Comparison of ENCODE assay signal across 9 cellular contexts in the genomic region with DNA sequence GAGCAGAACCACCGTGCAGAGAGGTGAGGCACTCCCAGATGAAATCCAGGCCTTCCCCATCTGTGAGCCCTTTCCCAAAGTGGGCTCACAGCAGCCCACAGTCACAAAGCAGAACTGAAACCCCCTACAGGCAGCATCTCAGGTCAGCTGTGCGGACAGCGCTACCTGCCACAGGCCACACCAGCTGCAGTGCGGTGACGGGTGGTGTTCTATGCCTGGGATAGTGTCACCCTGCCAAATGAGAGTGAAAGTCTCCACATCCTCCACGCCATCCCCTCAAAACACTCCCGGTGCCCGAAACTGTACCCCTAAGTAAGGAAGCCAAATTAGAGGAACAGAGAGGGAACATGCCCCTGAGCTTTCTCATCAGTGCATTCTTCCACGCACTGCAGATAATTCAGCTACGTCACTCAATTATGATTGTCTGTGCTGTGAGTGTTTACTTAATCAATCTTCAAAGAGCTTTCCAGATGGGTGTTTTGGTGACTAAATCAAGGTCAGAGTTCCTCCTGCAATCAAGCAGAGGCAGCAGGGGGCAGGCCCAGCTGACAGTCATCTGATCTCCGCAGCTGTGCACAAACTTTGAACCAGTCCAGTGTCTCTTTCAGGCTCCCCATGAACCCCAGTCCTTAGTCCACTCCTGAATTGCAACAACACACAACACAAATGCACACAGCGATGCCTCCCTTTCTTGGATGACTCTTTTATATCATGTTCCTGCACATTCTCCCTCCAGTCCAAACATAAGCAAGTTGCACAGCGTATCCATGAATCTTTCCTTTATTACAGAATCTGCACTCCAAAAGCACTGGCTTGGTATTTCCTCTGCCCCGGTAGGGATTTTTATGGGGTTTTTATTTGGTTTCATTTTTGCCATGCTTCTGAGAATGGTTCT.
DNase-seq lines count a peak whose midpoint lies in the region; ATAC-seq, FAIRE-seq and TF ChIP-seq lines count a peak whose summit lies in the region.
"Had no signal": no experiment of that assay in that cellular context is flagged by ENCODE, and none has a peak within 500 bp of the region (broad histone marks: within the 10 kb centered on the region; RNA-seq: fewer than 3 reads in every experiment).

No MANE protein-coding gene starts in this region.

- H3K9me3 ChIP-seq in lung (ENCODE audit: control insufficient read depth in 2 of 2, insufficient read depth in 1 of 2, low read length in 1 of 2) = no peaks in the 10 kb centered on the region

- no peak for FAIRE-seq in H54 (lab: Jason Lieb, UNC)
- FAIRE-seq: colon had no signal

- no peak for TF ChIP-seq POLR2A in H54 (IDR thresholded peaks at IDR 0.05; ENCODE audit: low read depth, low read length)

- WGBS in lung, 2 donors = 21 to 34% methylated on average over 14 of the region's 14 CpGs

- ATAC-seq in GM21367 (IDR thresholded peaks at IDR 0.05; ENCODE audit: unreplicated experiment) (peak; percentile 70), lung (ENCODE audit: insufficient read depth, low FRiP score) (no peak)
- ATAC-seq in stimulated activated naive CD8-positive, alpha-beta T cell treated with anti-CD3 and anti-CD28 coated beads, Interleukin-15, Interleukin-2, amounts not matched to agents 100 U/mL and 50 U/mL, for 24 hours = peak; percentile 34

- peaks cover 23 to 31% of the 10 kb centered on the region in 2 donors for H3K4me1 ChIP-seq in lung (ENCODE audit: control insufficient read depth in 2 of 2, insufficient read depth in 2 of 2, low read length in 2 of 2)

- TF ChIP-seq CTCF in cardiac fibroblast (IDR thresholded peaks at IDR 0.05; ENCODE audit: low read depth, low read length) (no peak), lung (IDR thresholded peaks at IDR 0.05; ENCODE audit: control extremely low read depth, extremely low read depth) (no peak)

- DNase-seq in ELR (ENCODE audit: low read depth) = peak; percentile 77
- peak; percentile 76 for DNase-seq in HS-5 (ENCODE audit: low read depth)
- DNase-seq in T-helper 1 cell = peak; percentile 15 to 83 (median 44)
- peak; percentile 75 to 80 for DNase-seq in cardiac fibroblast (ENCODE audit: low read depth in 2 of 2)
- DNase-seq in lung (ENCODE audit: low spot score) = no peak
- peak; percentile 62 for DNase-seq in stimulated activated naive CD8-positive, alpha-beta T cell treated with anti-CD3 and anti-CD28 coated beads, Interleukin-15, Interleukin-2, amounts not matched to agents 100 U/mL and 50 U/mL, for 24 hours
- no peak for DNase-seq in H54 (ENCODE audit: insufficient read length, low spot score)

- H3K27ac ChIP-seq in lung (ENCODE audit: low read depth in 1 of 2, low read length in 1 of 2) = peak overlapping the region; percentile 88 to 98

- no peaks in the 10 kb centered on the region for H3K36me3 ChIP-seq in lung (ENCODE audit: control insufficient read depth in 2 of 2, insufficient read depth in 2 of 2, low read length in 2 of 2)

- H3K27me3 ChIP-seq in lung (ENCODE audit: control insufficient read depth, insufficient read depth) = no peaks in the 10 kb centered on the region

- H3K4me3 ChIP-seq in cardiac fibroblast (replicated peaks in 1 of 2; ENCODE audit: low read depth in 2 of 2, low read length in 2 of 2) (no peak overlapping the region), lung (no peak overlapping the region)

Comparison
In these comparisons a context has a peak if more than half of its experiments do, and no peak if none do; other contexts are left out.
1. DNase-seq: peak in ELR (single experiment), HS-5 (single experiment), T-helper 1 cell (5 of 5), cardiac fibroblast (2 of 2) and stimulated activated naive CD8-positive, alpha-beta T cell treated with anti-CD3 and anti-CD28 coated beads, Interleukin-15, Interleukin-2, amounts not matched to agents 100 U/mL and 50 U/mL, for 24 hours (single experiment); none in lung (single experiment) and H54 (single experiment).